ENCODE assay signal across 8 cellular contexts in genomic region chr19:10568826-10569651, GRCh38. TPM values are rescaled to one million over a fixed set of nuclear protein-coding genes. Genes with fewer than 3 reads are reported as not detected.
DNase-seq lines count a peak whose midpoint lies in the region; ATAC-seq and TF ChIP-seq lines count a peak whose summit lies in the region.

TSS of gene CDKN2D (minus strand) at chr19:10568979. CDS start at chr19:10568653, 326 bp downstream.

- peak within 1 kb of the TSS; percentile 61; the same call in 1 of the 2 replicates for H2AFZ ChIP-seq in OCI-LY7 (ENCODE audit: low read length)

- peak; percentile 56 for ATAC-seq in GM21526 (IDR thresholded peaks at IDR 0.05; ENCODE audit: low FRiP score, unreplicated experiment)

- DNase-seq in DMS 273 (lab: John Stamatoyannopoulos, UW; ENCODE audit: unreplicated experiment) (peak; percentile 100), HuH-7.5 (ENCODE audit: low spot score) (peak; percentile 92), OCI-LY7 (ENCODE audit: low spot score) (peak; percentile 100), activated T-cell treated with anti-CD3 and anti-CD28 coated beads for 1 hour (ENCODE audit: low read depth) (peak; percentile 98), epidermal melanocyte (ENCODE audit: insufficient read length, low spot score) (peak; percentile 88)
- peak; percentile 99 to 100 for DNase-seq in stimulated activated CD8-positive, alpha-beta memory T cell treated with anti-CD3 and anti-CD28 coated beads, Interleukin-4, amount 100 ng/mL, for 1 hour (ENCODE audit: low read depth in 2 of 2, low spot score in 1 of 2)

- H3K9me2 ChIP-seq in OCI-LY7 (ENCODE audit: insufficient read depth, low read length): no peaks in the 10 kb centered on the region

- H3K36me3 ChIP-seq in OCI-LY7 (ENCODE audit: insufficient read depth, low read length): peaks cover 7% of the 10 kb centered on the region; the same call in 1 of the 2 replicates

- H3K27me3 ChIP-seq in mononuclear cell (ENCODE audit: insufficient read depth, low read length): no peaks in the 10 kb centered on the region

- POLR2A ChIA-PET in OCI-LY7 (lab: Charles Lee): interaction anchor here (0.5 to 1.7 kb wide), 2 partner anchors 123 to 132 kb away, joined by 3 to 9 read pairs; partner anchors contain the start of gene QTRT1

- peak within 1 kb of the TSS; percentile 89 for H3K4me2 ChIP-seq in OCI-LY7 (ENCODE audit: low read length)

- intact Hi-C loops in OCI-LY7 (cut with micrococcal nuclease; ENCODE audit: unreplicated experiment): loop anchor here (1.0 to 10.0 kb wide), 8 partner anchors 28 to 306 kb away; partner anchors contain the start of genes CARM1, ICAM3, ILF3 and RAVER1

- peak within 1 kb of the TSS; percentile 95 for H3K27ac ChIP-seq in OCI-LY7 (ENCODE audit: low read depth, low read length, poor library complexity, severe bottlenecking)

- TF ChIP-seq CTCF in OCI-LY7 (conservative IDR thresholded peaks at IDR 0.05; ENCODE audit: low read length): no peak

- peak within 1 kb of the TSS; percentile 76 for H3K4me3 ChIP-seq in OCI-LY7 (ENCODE audit: low read depth, low read length, poor library complexity, severe bottlenecking)
- H3K4me3 ChIP-seq in mononuclear cell (ENCODE audit: low read length): peak within 1 kb of the TSS; percentile 97

- H3K4me1 ChIP-seq in OCI-LY7 (ENCODE audit: insufficient read depth, low read length, poor library complexity, severe bottlenecking) (peaks cover 43% of the 10 kb centered on the region), mononuclear cell (ENCODE audit: insufficient read depth, low read length) (peaks cover 51% of the 10 kb centered on the region)

- H3K9me3 ChIP-seq in OCI-LY7 (ENCODE audit: low read length) (no peaks in the 10 kb centered on the region), mononuclear cell (ENCODE audit: low read depth, low read length) (no peaks in the 10 kb centered on the region)

- H3K79me2 ChIP-seq in OCI-LY7 (ENCODE audit: insufficient read depth, low read depth, low read length): peaks cover 28% of the 10 kb centered on the region

- BruUV-seq in OCI-LY7 (replicated peaks; lab: Mats Ljungman, UMichigan): TSS peak; percentile 99

- H4K20me1 ChIP-seq in OCI-LY7 (ENCODE audit: insufficient read depth, low read length): no peaks in the 10 kb centered on the region

- CTCF ChIA-PET in OCI-LY7 (lab: Charles Lee; ENCODE audit: unreplicated experiment): interaction anchor here (0.6 kb wide), 1 partner anchor 390 kb away, joined by 4 read pairs; no protein-coding TSS in a partner anchor

RNA-seq across cellular contexts. Expression of gene CDKN2D, which starts in this region (rescaled TPM):
- 22.4 and 25.3 TPM in 2 replicates for total RNA-seq in OCI-LY7 (2014; rRNA removed; shearing (Covaris generic))
- 26.6 and 28.1 TPM in 2 replicates for total RNA-seq in OCI-LY7 (2022)
- total RNA-seq in mononuclear cell: 84.0 TPM

Comparison
In these comparisons a context has a peak if more than half of its experiments do, and no peak if none do; other contexts are left out.
1. Peak in every context shown above with its lines: DNase-seq, ATAC-seq, H3K4me3 ChIP-seq and H3K27ac ChIP-seq.